12 cellular contexts compared by ENCODE assay signal in the genomic region with DNA sequence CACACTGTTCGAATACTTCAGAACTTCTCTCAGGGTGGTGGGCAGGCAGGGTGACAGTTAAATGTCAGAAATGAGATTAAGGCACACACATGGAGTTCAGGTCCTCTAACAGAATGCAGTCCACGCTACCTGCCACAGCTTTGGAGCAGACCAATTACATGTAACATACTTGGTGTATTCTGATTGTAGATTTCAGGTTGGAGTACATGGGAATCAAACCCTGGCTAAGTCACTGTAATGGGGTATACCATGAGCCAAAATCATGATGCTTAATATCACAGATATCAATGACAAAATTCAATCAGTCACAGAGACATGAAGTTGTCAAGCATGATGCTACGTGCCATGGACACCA. TPM values are rescaled to one million over a fixed set of nuclear protein-coding genes. Genes with fewer than 3 reads are reported as not detected.
DNase-seq lines count a peak whose midpoint lies in the region; ATAC-seq and TF ChIP-seq lines count a peak whose summit lies in the region.
"Had no signal": no experiment of that assay in that cellular context is flagged by ENCODE, and none has a peak within 500 bp of the region (broad histone marks: within the 10 kb centered on the region; RNA-seq: fewer than 3 reads in every experiment).

No MANE protein-coding gene starts in this region.

- H3K9me3 ChIP-seq in GM23248 (ENCODE audit: low read depth) (no peaks in the 10 kb centered on the region), ascending aorta (no peaks in the 10 kb centered on the region), testis (no peaks in the 10 kb centered on the region), SK-N-SH (no peaks in the 10 kb centered on the region)

- POLR2A ChIA-PET in SK-N-SH (lab: Yijun Ruan, JAX), result no interaction called here

- H4K20me1 ChIP-seq in GM23248 (ENCODE audit: insufficient read depth) (no peaks in the 10 kb centered on the region), SK-N-SH (ENCODE audit: insufficient read depth) (no peaks in the 10 kb centered on the region)

- H3K9ac ChIP-seq in GM23248, result peak overlapping the region; percentile 61; the same call in 1 of the 2 replicates
- H3K9ac ChIP-seq in SK-N-SH, result no peak overlapping the region

- H2AFZ ChIP-seq in GM23248, result peak overlapping the region; percentile 81
- no peak overlapping the region for H2AFZ ChIP-seq in SK-N-SH (ENCODE audit: low read depth)

- H3K27me3 Mint-ChIP-seq in memory B cell (no peaks in the 10 kb centered on the region), natural killer cell (ENCODE audit: low read depth in 2 of 2) (no peaks in the 10 kb centered on the region)

- H3K79me2 ChIP-seq in GM23248 (ENCODE audit: insufficient read depth) (no peaks in the 10 kb centered on the region), SK-N-SH (ENCODE audit: insufficient read depth) (no peaks in the 10 kb centered on the region)

- H3K4me3 ChIP-seq in GM23248 (no peak overlapping the region; the same call in 1 of the 2 replicates), ascending aorta (peak overlapping the region; percentile 28 to 50), testis (no peak overlapping the region), SK-N-SH (ENCODE audit: low read depth in 2 of 2, low read length in 1 of 2) (no peak overlapping the region)

- H3K4me2 ChIP-seq in GM23248 (ENCODE audit: unreplicated experiment) (no peak overlapping the region), SK-N-SH (no peak overlapping the region)

- intact Hi-C loops in ascending aorta (cut with DNase I) (loop anchor here (5.0 kb wide), 1 partner anchor 118 kb away; no protein-coding TSS in a partner anchor), testis (cut with DNase I; ENCODE audit: low total_unique reads) (no loop called here), natural killer cell (cut with micrococcal nuclease) (no loop called here)

- ATAC-seq in memory B cell (ENCODE audit: low read depth) (no peak), GM18858 (IDR thresholded peaks at IDR 0.05; ENCODE audit: unreplicated experiment) (no peak), natural killer cell (no peak)

- in situ Hi-C loops in GM23248 (cut with MboI), result no loop called here

- CTCF ChIA-PET in SK-N-SH (lab: Yijun Ruan, JAX), result interaction anchor here (1.1 to 1.3 kb wide), 2 partner anchors 25 to 73 kb away, joined by 3 read pairs; no protein-coding TSS in a partner anchor

- H3K27me3 ChIP-seq in GM23248 (replicated peaks; ENCODE audit: insufficient read depth), result no peaks in the 10 kb centered on the region
- no peaks in the 10 kb centered on the region for H3K27me3 ChIP-seq in ascending aorta
- no peaks in the 10 kb centered on the region for H3K27me3 ChIP-seq in testis
- H3K27me3 ChIP-seq in SK-N-SH (ENCODE audit: insufficient read depth), result no peaks in the 10 kb centered on the region

- H3K36me3 ChIP-seq in GM23248 (ENCODE audit: low read depth) (no peaks in the 10 kb centered on the region), ascending aorta (no peaks in the 10 kb centered on the region), testis (ENCODE audit: low read depth, missing control alignments) (no peaks in the 10 kb centered on the region), SK-N-SH (replicated peaks in 1 of 2; ENCODE audit: control insufficient read depth in 1 of 2, insufficient read depth in 2 of 2, low read length in 1 of 2) (no peaks in the 10 kb centered on the region)

- H3K4me1 ChIP-seq in GM23248 (ENCODE audit: insufficient read depth) (peaks cover 20% of the 10 kb centered on the region), ascending aorta (peaks cover 3 to 49% of the 10 kb centered on the region in 2 donors), testis (peaks cover 47% of the 10 kb centered on the region), SK-N-SH (ENCODE audit: control insufficient read depth in 1 of 2, insufficient read depth in 2 of 2, low read depth in 1 of 2, low read length in 1 of 2) (no peaks in the 10 kb centered on the region; a peak in 1 of 4 replicates)

- no peaks in the 10 kb centered on the region for H3F3A ChIP-seq in GM23248 (ENCODE audit: insufficient read depth)
- H3F3A ChIP-seq in SK-N-SH (replicated peaks; ENCODE audit: insufficient read depth), result no peaks in the 10 kb centered on the region

- no peak for TF ChIP-seq CTCF in ascending aorta (IDR thresholded peaks at IDR 0.05)
- no peak for TF ChIP-seq CTCF in testis (IDR thresholded peaks at IDR 0.05)
- TF ChIP-seq CTCF in natural killer cell (IDR thresholded peaks at IDR 0.05), result no peak
- TF ChIP-seq CTCF in SK-N-SH (IDR thresholded peaks at IDR 0.05), result no peak

- DNase-seq in GM23248 (no peak), ascending aorta (ENCODE audit: low spot score in 2 of 2) (no peak), memory B cell (ENCODE audit: low spot score in 2 of 2) (no peak), testis (no peak), AG20443 (ENCODE audit: low spot score) (no peak), natural killer cell (no peak), SK-N-SH (no peak)
- DNase-seq: cortex of kidney, foreskin fibroblast had no signal

- peaks cover 44% of the 10 kb centered on the region for H3K4me1 Mint-ChIP-seq in memory B cell
- H3K4me1 Mint-ChIP-seq in natural killer cell, result peaks cover 9 to 18% of the 10 kb centered on the region in 2 donors

- H3K4me3 Mint-ChIP-seq in memory B cell, result peak overlapping the region; percentile 28
- no peak overlapping the region for H3K4me3 Mint-ChIP-seq in natural killer cell
- H3K4me3 Mint-ChIP-seq: activated naive CD4-positive, alpha-beta T cell treated with anti-CD3 and anti-CD28 coated beads, Interleukin-2, amount 50 U/mL, for 24 hours had no signal

- 96 to 98% methylated on average over 3 of the region's 3 CpGs for WGBS in GM23248 (ENCODE audit: low coverage in 1 of 2, low lambda C conversion rate in 2 of 2, missing lambda C conversion rate in 2 of 2), 2 experiments
- WGBS in testis, 2 donors, result 52 to 67% methylated on average over 3 of the region's 3 CpGs
- WGBS in SK-N-SH (ENCODE audit: low lambda C conversion rate), result 77% methylated on average over 3 of the region's 3 CpGs

- peaks cover 12% of the 10 kb centered on the region for H3K36me3 Mint-ChIP-seq in memory B cell
- no peaks in the 10 kb centered on the region for H3K36me3 Mint-ChIP-seq in natural killer cell
- H3K36me3 Mint-ChIP-seq: activated naive CD4-positive, alpha-beta T cell treated with anti-CD3 and anti-CD28 coated beads, Interleukin-2, amount 50 U/mL, for 24 hours; CD4-positive, alpha-beta memory T cell had no signal

- no peaks in the 10 kb centered on the region for H3K9me2 ChIP-seq in GM23248 (ENCODE audit: insufficient read depth)
- no peaks in the 10 kb centered on the region for H3K9me2 ChIP-seq in SK-N-SH

- TF ChIP-seq RAD21 in SK-N-SH (IDR thresholded peaks at IDR 0.05; ENCODE audit: low read length), result no peak

- H3K27ac Mint-ChIP-seq in memory B cell (peak overlapping the region; percentile 78), natural killer cell (no peak overlapping the region)
- H3K27ac Mint-ChIP-seq: activated naive CD4-positive, alpha-beta T cell treated with anti-CD3 and anti-CD28 coated beads, Interleukin-2, amount 50 U/mL, for 24 hours had no signal

- H3K9me3 Mint-ChIP-seq in memory B cell, result no peaks in the 10 kb centered on the region
- no peaks in the 10 kb centered on the region for H3K9me3 Mint-ChIP-seq in natural killer cell
- H3K9me3 Mint-ChIP-seq: activated naive CD4-positive, alpha-beta T cell treated with anti-CD3 and anti-CD28 coated beads, Interleukin-2, amount 50 U/mL, for 24 hours had no signal

- peak overlapping the region; percentile 47; the same call in 1 of the 2 replicates for H3K27ac ChIP-seq in GM23248
- H3K27ac ChIP-seq in ascending aorta, result peak overlapping the region; percentile 88 to 91
- peak overlapping the region; percentile 77 to 84 for H3K27ac ChIP-seq in testis
- no peak overlapping the region for H3K27ac ChIP-seq in SK-N-SH (ENCODE audit: low read depth in 2 of 2, low read length in 1 of 2)

- TF ChIP-seq EP300 in SK-N-SH (IDR thresholded peaks at IDR 0.05; ENCODE audit: borderline replicate concordance in 1 of 2, low read depth in 1 of 2, low read length in 1 of 2), result no peak

- TF ChIP-seq POLR2A in testis (IDR thresholded peaks at IDR 0.05), result no peak

TF ChIP-seq in SK-N-SH, 30 proteins besides CTCF, POLR2A, EP300 and RAD21 (continues in another document):
- TF ChIP-seq RCOR1 (IDR thresholded peaks at IDR 0.05; ENCODE audit: low read length), result no peak
- no peak for TF ChIP-seq NRF1 (IDR thresholded peaks at IDR 0.05; ENCODE audit: low read depth, low read length)
- TF ChIP-seq, protein P1, sequence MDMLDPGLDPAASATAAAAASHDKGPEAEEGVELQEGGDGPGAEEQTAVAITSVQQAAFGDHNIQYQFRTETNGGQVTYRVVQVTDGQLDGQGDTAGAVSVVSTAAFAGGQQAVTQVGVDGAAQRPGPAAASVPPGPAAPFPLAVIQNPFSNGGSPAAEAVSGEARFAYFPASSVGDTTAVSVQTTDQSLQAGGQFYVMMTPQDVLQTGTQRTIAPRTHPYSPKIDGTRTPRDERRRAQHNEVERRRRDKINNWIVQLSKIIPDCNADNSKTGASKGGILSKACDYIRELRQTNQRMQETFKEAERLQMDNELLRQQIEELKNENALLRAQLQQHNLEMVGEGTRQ (IDR thresholded peaks at IDR 0.05; ENCODE audit: borderline replicate concordance, low read depth, low read length), result no peak
- TF ChIP-seq ELF1 (IDR thresholded peaks at IDR 0.05), result no peak
- no peak for TF ChIP-seq SMC3 (IDR thresholded peaks at IDR 0.05; ENCODE audit: low read depth, low read length)
- TF ChIP-seq FOXM1 (IDR thresholded peaks at IDR 0.05; ENCODE audit: low read depth), result no peak
- TF ChIP-seq SIN3A (IDR thresholded peaks at IDR 0.05; ENCODE audit: borderline replicate concordance, low read depth, low read length), result no peak
- TF ChIP-seq TCF12 (IDR thresholded peaks at IDR 0.05), result no peak
- TF ChIP-seq, protein P2, sequence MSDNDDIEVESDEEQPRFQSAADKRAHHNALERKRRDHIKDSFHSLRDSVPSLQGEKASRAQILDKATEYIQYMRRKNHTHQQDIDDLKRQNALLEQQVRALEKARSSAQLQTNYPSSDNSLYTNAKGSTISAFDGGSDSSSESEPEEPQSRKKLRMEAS (IDR thresholded peaks at IDR 0.05; ENCODE audit: low read depth), result no peak

RNA-seq across cellular contexts. Expression of a gene that starts 48.9 kb away (rescaled TPM):
- total RNA-seq in GM23248 (2014; rRNA removed; shearing (Covaris generic)), result 3.4 TPM in 2 replicates
- polyA plus RNA-seq in GM23248 (2016; fragmentation: Nextera tagmentation; extraction: Ambion mirVana) (3.2 and 4.5 TPM in 2 replicates), testis (ENCODE audit: insufficient read depth, low read depth, low replicate concordance) (18.3 TPM), SK-N-SH (2012; rRNA removed) (0.93 and 1.2 TPM in 2 replicates)
- total RNA-seq in ascending aorta (138 TPM), testis (10 to 100 TPM; 19.9 to 53.1 TPM), natural killer cell (10 to 100 TPM in 2 of 3 donors, 1 to 10 TPM in 1; 9.2 to 22.0 (median 18.3) TPM)
- polyA plus RNA-seq in SK-N-SH (2012; cell fraction: cytosol; rRNA removed), result 1.4 and 1.6 TPM in 2 replicates
- polyA plus RNA-seq in SK-N-SH (2012; cell fraction: nucleus; rRNA removed), result 1.0 and 1.2 TPM in 2 replicates

Comparison
In these comparisons a context has a peak if more than half of its experiments do, and no peak if none do; other contexts are left out.
1. H3K27ac ChIP-seq: peak in GM23248 (single experiment), ascending aorta (2 of 2) and testis (2 of 2); none in SK-N-SH (0 of 2).
2. H3K4me3 ChIP-seq: peak in ascending aorta (2 of 2); none in GM23248 (single experiment), testis (0 of 2) and SK-N-SH (0 of 2).